31 cellular contexts compared by ENCODE assay signal in the genomic region with DNA sequence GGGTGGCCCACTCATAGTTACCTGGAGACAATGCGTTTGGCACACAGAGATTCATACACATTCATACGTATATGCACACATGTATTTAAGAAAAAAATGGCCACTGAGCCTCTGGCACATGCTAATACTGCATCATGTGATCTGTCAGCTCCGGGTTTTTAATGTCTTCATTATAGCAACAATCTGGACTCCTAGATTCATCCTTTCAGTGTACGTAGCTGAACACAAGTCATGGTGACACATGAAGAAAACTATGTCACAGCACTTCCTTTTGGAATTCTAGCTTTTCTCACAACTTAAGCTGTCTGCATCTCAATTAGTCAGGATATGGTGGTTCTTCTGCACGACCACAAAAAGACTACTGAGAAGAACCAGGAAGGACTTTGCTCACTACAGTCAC. TPM values are rescaled to one million over a fixed set of nuclear protein-coding genes. Genes with fewer than 3 reads are reported as not detected.
DNase-seq lines count a peak whose midpoint lies in the region; ATAC-seq, FAIRE-seq and TF ChIP-seq lines count a peak whose summit lies in the region.
"Had no signal": no experiment of that assay in that cellular context is flagged by ENCODE, and none has a peak within 500 bp of the region (broad histone marks: within the 10 kb centered on the region; RNA-seq: fewer than 3 reads in every experiment).

No MANE protein-coding gene starts in this region.

- no peak overlapping the region for H2BK120ac ChIP-seq in IMR-90 (ENCODE audit: low read depth, low read length)
- no peak overlapping the region for H2BK120ac ChIP-seq in neuronal stem cell (ENCODE audit: low read depth, low read length)

- TF ChIP-seq RAD21 in IMR-90 (IDR thresholded peaks at IDR 0.05; ENCODE audit: low read length), result no peak

- H4K8ac ChIP-seq in IMR-90 (ENCODE audit: low read depth in 2 of 2, low read length in 2 of 2), result no peak overlapping the region
- no peak overlapping the region for H4K8ac ChIP-seq in neuronal stem cell (ENCODE audit: low read depth, low read length)

- H3K79me2 ChIP-seq in endothelial cell of umbilical vein (ENCODE audit: control insufficient read depth, insufficient read depth, low read length), result no peaks in the 10 kb centered on the region

- POLR2A ChIA-PET in IMR-90 (lab: Charles Lee; ENCODE audit: unreplicated experiment) (no interaction called here), endothelial cell of umbilical vein (lab: Charles Lee) (no interaction called here)

- H2AFZ ChIP-seq in IMR-90 (replicated peaks; ENCODE audit: low read length, poor library complexity) (no peak overlapping the region), endothelial cell of umbilical vein (ENCODE audit: low read depth, low read length) (peak overlapping the region; percentile 53), neuronal stem cell (ENCODE audit: low read length) (peak overlapping the region; percentile 21)

- WGBS in IMR-90 (ENCODE audit: extremely low coverage in 2 of 2, insufficient read length in 1 of 2), 2 experiments, result no CpG with 5 or more reads among the region's 5 CpGs
- no CpG with 5 or more reads among the region's 5 CpGs for WGBS in neuronal stem cell (ENCODE audit: extremely low coverage in 2 of 2, insufficient read length in 2 of 2, insufficient replicate concordance in 1 of 2), 2 donors

- H2AK5ac ChIP-seq in IMR-90 (ENCODE audit: low read depth, low read length) (no peak overlapping the region), neuronal stem cell (ENCODE audit: low read depth, low read length) (no peak overlapping the region)

- H3K4ac ChIP-seq in IMR-90 (ENCODE audit: low read depth, low read length), result no peak overlapping the region
- H3K4ac ChIP-seq in neuronal stem cell (ENCODE audit: low read length), result no peak overlapping the region

- H3K9me3 ChIP-seq in IMR-90 (ENCODE audit: control insufficient read depth, insufficient read depth, low read length) (no peaks in the 10 kb centered on the region), endothelial cell of umbilical vein (replicated peaks; ENCODE audit: control insufficient read depth, insufficient read depth, low read length) (no peaks in the 10 kb centered on the region), neuronal stem cell (replicated peaks in 1 of 2; ENCODE audit: control insufficient read depth in 2 of 2, insufficient read depth in 1 of 2, low read depth in 1 of 2, low read length in 2 of 2) (peaks cover 0 to 4% of the 10 kb centered on the region in 2 donors)
- H3K9me3 ChIP-seq: BLaER1, gastrocnemius medialis, testis, vagina had no signal

- no peaks in the 10 kb centered on the region for H3K4me1 Mint-ChIP-seq in progenitor cell of endocrine pancreas (ENCODE audit: low read depth)
- H3K4me1 Mint-ChIP-seq: activated naive CD4-positive, alpha-beta T cell treated with anti-CD3 and anti-CD28 coated beads, Interleukin-2, amount 10 ng/mL, durations not matched to agents 7 days and 5 days had no signal

- H3K23ac ChIP-seq in IMR-90 (ENCODE audit: low read depth, low read length) (no peak overlapping the region), neuronal stem cell (ENCODE audit: low read depth, low read length, poor library complexity) (no peak overlapping the region)

- H3K14ac ChIP-seq in IMR-90 (replicated peaks; ENCODE audit: low read depth, low read length) (no peak overlapping the region), neuronal stem cell (ENCODE audit: low read length) (no peak overlapping the region)

- DNase-seq in Caki2 (ENCODE audit: low read depth) (peak; percentile 21), IMR-90 (peak; percentile 25), endothelial cell of umbilical vein (ENCODE audit: low read depth, low spot score) (no peak), neuronal stem cell (ENCODE audit: low spot score) (no peak), progenitor cell of endocrine pancreas (ENCODE audit: low spot score, unreplicated experiment) (no peak), NCI-H1105 treated with DMSO at 0.1 percent for 48 hours (lab: John Stamatoyannopoulos, UW) (no peak), NCI-H526 treated with DMSO at 0.1 percent for 48 hours (lab: John Stamatoyannopoulos, UW) (no peak)
- DNase-seq: activated CD4-positive, alpha-beta memory T cell treated with anti-CD3 and anti-CD28 coated beads for 36 hours; activated CD8-positive, alpha-beta memory T cell treated with anti-CD3 and anti-CD28 coated beads, Interleukin-2, amount 50 U/mL, for 48 hours; activated naive CD4-positive, alpha-beta T cell treated with anti-CD3 and anti-CD28 coated beads, Interleukin-2, amount 10 ng/mL, durations not matched to agents 7 days and 5 days; effector memory CD4-positive, alpha-beta T cell; gastrocnemius medialis; hippocampal formation; KBM-7; mesendoderm; MM.1S; NCI-H1417; NCI-H2081 treated with DMSO at 0.1 percent for 48 hours; NCI-H226; NCI-H82; stimulated activated naive CD8-positive, alpha-beta T cell treated with anti-CD3 and anti-CD28 coated beads, Interleukin-15, Interleukin-2, amounts not matched to agents 100 U/mL and 50 U/mL, for 24 hours; T-helper 1 cell; testis had no signal

- TF ChIP-seq POLR2A in IMR-90 (IDR thresholded peaks at IDR 0.05; ENCODE audit: low read depth, low read length) (no peak), endothelial cell of umbilical vein (IDR thresholded peaks at IDR 0.05; ENCODE audit: low read depth, low read length) (no peak)

- no TSS peak for BruUV-seq in IMR-90 (replicated peaks; lab: Mats Ljungman, UMichigan)
- BruUV-seq in endothelial cell of umbilical vein (replicated peaks; lab: Mats Ljungman, UMichigan), result no TSS peak

- ATAC-seq in IMR-90 (ENCODE audit: low read depth) (no peak), HG03175 (IDR thresholded peaks at IDR 0.05; ENCODE audit: unreplicated experiment) (no peak)
- ATAC-seq: activated CD4-positive, CD25-positive, alpha-beta regulatory T cell treated with anti-CD3 and anti-CD28 coated beads, Interleukin-2, amount 50 U/mL, for 24 hours; gastrocnemius medialis; GM12878; stimulated activated naive CD8-positive, alpha-beta T cell treated with anti-CD3 and anti-CD28 coated beads, Interleukin-15, Interleukin-2, amounts not matched to agents 100 U/mL and 50 U/mL, for 24 hours had no signal

- no peak overlapping the region for H3K4me3 ChIP-seq in IMR-90 (ENCODE audit: insufficient read depth, low read depth, low read length)
- no peak overlapping the region for H3K4me3 ChIP-seq in endothelial cell of umbilical vein (replicated peaks in 1 of 3; ENCODE audit: insufficient read depth in 1 of 3, low read depth in 1 of 3, low read length in 3 of 3)
- H3K4me3 ChIP-seq in neuronal stem cell (ENCODE audit: low read length in 2 of 2), result no peak overlapping the region
- H3K4me3 ChIP-seq: BLaER1, gastrocnemius medialis, GM12878, testis, vagina had no signal

- in situ Hi-C loops in Caki2 (cut with HindIII; ENCODE audit: low pct_unique_long_range_greater_than_20kb, low sequenced_read_pairs), result no loop called here
- in situ Hi-C loops in IMR-90 (cut with MboI; ENCODE audit: low sequenced_read_pairs), result no loop called here

- H4K91ac ChIP-seq in IMR-90 (ENCODE audit: insufficient read depth, low read depth, low read length) (no peak overlapping the region), neuronal stem cell (ENCODE audit: low read depth, low read length, poor library complexity) (no peak overlapping the region)

- no peak overlapping the region for H2BK20ac ChIP-seq in IMR-90 (ENCODE audit: low read depth, low read length)

- no peak overlapping the region for H3K4me3 Mint-ChIP-seq in progenitor cell of endocrine pancreas (ENCODE audit: low read depth)
- H3K4me3 Mint-ChIP-seq: activated CD4-positive, alpha-beta memory T cell treated with anti-CD3 and anti-CD28 coated beads for 36 hours; activated naive CD4-positive, alpha-beta T cell treated with anti-CD3 and anti-CD28 coated beads, Interleukin-2, amount 10 ng/mL, durations not matched to agents 7 days and 5 days had no signal

- no peak overlapping the region for H2BK12ac ChIP-seq in neuronal stem cell (ENCODE audit: low read length)

- no peak overlapping the region for H3K27ac Mint-ChIP-seq in progenitor cell of endocrine pancreas
- H3K27ac Mint-ChIP-seq: activated CD4-positive, alpha-beta memory T cell treated with anti-CD3 and anti-CD28 coated beads for 36 hours; activated naive CD4-positive, alpha-beta T cell treated with anti-CD3 and anti-CD28 coated beads, Interleukin-2, amount 10 ng/mL, durations not matched to agents 7 days and 5 days had no signal

- no peaks in the 10 kb centered on the region for H3K27me3 Mint-ChIP-seq in progenitor cell of endocrine pancreas
- H3K27me3 Mint-ChIP-seq: activated CD4-positive, alpha-beta memory T cell treated with anti-CD3 and anti-CD28 coated beads for 36 hours; activated naive CD4-positive, alpha-beta T cell treated with anti-CD3 and anti-CD28 coated beads, Interleukin-2, amount 10 ng/mL, durations not matched to agents 7 days and 5 days had no signal

- H2AK9ac ChIP-seq in IMR-90 (replicated peaks; ENCODE audit: low read depth, low read length, poor library complexity), result no peak overlapping the region

- H3K36me3 Mint-ChIP-seq in progenitor cell of endocrine pancreas (ENCODE audit: insufficient read depth), result peaks cover 2% of the 10 kb centered on the region
- H3K36me3 Mint-ChIP-seq: activated CD4-positive, alpha-beta memory T cell treated with anti-CD3 and anti-CD28 coated beads for 36 hours; activated naive CD4-positive, alpha-beta T cell treated with anti-CD3 and anti-CD28 coated beads, Interleukin-2, amount 10 ng/mL, durations not matched to agents 7 days and 5 days had no signal

- H3K18ac ChIP-seq in IMR-90 (ENCODE audit: low read depth, low read length) (no peak overlapping the region; the same call in 1 of the 2 replicates), neuronal stem cell (ENCODE audit: low read length) (no peak overlapping the region)

- no peak overlapping the region for H2BK5ac ChIP-seq in IMR-90 (ENCODE audit: low read depth, low read length, poor library complexity, severe bottlenecking)
- no peak overlapping the region for H2BK5ac ChIP-seq in neuronal stem cell (ENCODE audit: low read length)

- H3K9me3 Mint-ChIP-seq in progenitor cell of endocrine pancreas (ENCODE audit: low read depth), result peaks cover 1% of the 10 kb centered on the region
- H3K9me3 Mint-ChIP-seq: activated CD4-positive, alpha-beta memory T cell treated with anti-CD3 and anti-CD28 coated beads for 36 hours; activated naive CD4-positive, alpha-beta T cell treated with anti-CD3 and anti-CD28 coated beads, Interleukin-2, amount 10 ng/mL, durations not matched to agents 7 days and 5 days had no signal

- CTCF ChIA-PET in IMR-90 (lab: Yijun Ruan, JAX) (interaction anchor here (0.5 to 1.3 kb wide), 4 partner anchors 11 to 636 kb away, joined by 3 to 4 read pairs (median 4); no protein-coding TSS in a partner anchor), endothelial cell of umbilical vein (lab: Charles Lee) (interaction anchor here (1.6 kb wide), 1 partner anchor 11 kb away, joined by 6 read pairs; no protein-coding TSS in a partner anchor)

- H3K4me1 ChIP-seq in IMR-90 (ENCODE audit: control insufficient read depth, insufficient read depth, low read length) (peaks cover 8% of the 10 kb centered on the region), endothelial cell of umbilical vein (ENCODE audit: control insufficient read depth, extremely low read depth, insufficient read depth, low read length) (no peaks in the 10 kb centered on the region), neuronal stem cell (ENCODE audit: control insufficient read depth in 2 of 2, insufficient read depth in 1 of 2, low read depth in 1 of 2, low read length in 2 of 2) (no peaks in the 10 kb centered on the region)
- H3K4me1 ChIP-seq: BLaER1, gastrocnemius medialis, testis, vagina had no signal

- H3K9me1 ChIP-seq in IMR-90 (ENCODE audit: insufficient read depth, low read length) (peaks cover 6% of the 10 kb centered on the region), endothelial cell of umbilical vein (replicated peaks; ENCODE audit: control insufficient read depth, extremely low read depth, insufficient read depth, low read length) (no peaks in the 10 kb centered on the region)

- H4K20me1 ChIP-seq in IMR-90 (ENCODE audit: insufficient read depth, low read length), result no peaks in the 10 kb centered on the region
- no peaks in the 10 kb centered on the region for H4K20me1 ChIP-seq in endothelial cell of umbilical vein (replicated peaks; ENCODE audit: control insufficient read depth, extremely low read depth, insufficient read depth, low read length)
- H4K20me1 ChIP-seq: BLaER1 had no signal

- H3K79me1 ChIP-seq in IMR-90 (ENCODE audit: low read depth in 1 of 2, low read length in 2 of 2), result no peaks in the 10 kb centered on the region
- no peaks in the 10 kb centered on the region for H3K79me1 ChIP-seq in neuronal stem cell (ENCODE audit: low read depth, low read length)

- H3K27me3 ChIP-seq in IMR-90 (ENCODE audit: control insufficient read depth, insufficient read depth, low read length) (no peaks in the 10 kb centered on the region), endothelial cell of umbilical vein (ENCODE audit: control insufficient read depth in 2 of 2, insufficient read depth in 2 of 2, low read length in 2 of 2) (no peaks in the 10 kb centered on the region), neuronal stem cell (ENCODE audit: control insufficient read depth in 3 of 3, insufficient read depth in 3 of 3, low read depth in 1 of 3, low read length in 3 of 3) (peaks cover 0 to 2% (median 0%) of the 10 kb centered on the region in 3 experiments)
- H3K27me3 ChIP-seq: BLaER1, gastrocnemius medialis, testis, vagina had no signal

- H3K4me2 ChIP-seq in IMR-90 (ENCODE audit: low read depth, low read length), result peak overlapping the region; percentile 10; the same call in 1 of the 2 replicates
- no peak overlapping the region for H3K4me2 ChIP-seq in endothelial cell of umbilical vein (ENCODE audit: insufficient read depth, low read length)
- no peak overlapping the region for H3K4me2 ChIP-seq in neuronal stem cell (ENCODE audit: insufficient read depth, low read length, poor library complexity, severe bottlenecking)
- H3K4me2 ChIP-seq: BLaER1 had no signal

- no peaks in the 10 kb centered on the region for H3K36me3 ChIP-seq in IMR-90 (ENCODE audit: control insufficient read depth, insufficient read depth, low read length)
- no peaks in the 10 kb centered on the region for H3K36me3 ChIP-seq in endothelial cell of umbilical vein (ENCODE audit: control insufficient read depth in 2 of 2, extremely low read depth in 1 of 2, insufficient read depth in 2 of 2, low read length in 2 of 2)
- H3K36me3 ChIP-seq in neuronal stem cell (replicated peaks in 1 of 2; ENCODE audit: control insufficient read depth in 2 of 2, insufficient read depth in 2 of 2, low read length in 2 of 2), result no peaks in the 10 kb centered on the region
- H3K36me3 ChIP-seq: BLaER1, gastrocnemius medialis, vagina had no signal

- TF ChIP-seq CTCF in IMR-90 (conservative IDR thresholded peaks at IDR 0.05; ENCODE audit: low read depth, low read length), result no peak
- TF ChIP-seq CTCF in endothelial cell of umbilical vein (IDR thresholded peaks at IDR 0.05; ENCODE audit: extremely low read depth in 1 of 2, insufficient read depth in 1 of 2, low read depth in 1 of 2, low read length in 2 of 2), result no peak
- TF ChIP-seq CTCF in progenitor cell of endocrine pancreas (IDR thresholded peaks at IDR 0.05; ENCODE audit: unreplicated experiment), result no peak

- FAIRE-seq in endothelial cell of umbilical vein (lab: Jason Lieb, UNC), result no peak
- FAIRE-seq: bronchial epithelial cell, colon, GM12878 had no signal

- H2BK15ac ChIP-seq in IMR-90 (ENCODE audit: low read depth, low read length) (no peak overlapping the region), neuronal stem cell (ENCODE audit: low read length) (no peak overlapping the region)

- H3K9ac ChIP-seq in IMR-90 (ENCODE audit: low read depth, low read length), result no peak overlapping the region
- H3K9ac ChIP-seq in endothelial cell of umbilical vein (replicated peaks; ENCODE audit: extremely low read depth, insufficient read depth, low read length), result no peak overlapping the region
- no peak overlapping the region for H3K9ac ChIP-seq in neuronal stem cell (ENCODE audit: low read depth, low read length, poor library complexity)
- H3K9ac ChIP-seq: BLaER1 had no signal

- intact Hi-C loops in IMR-90 (cut with micrococcal nuclease), result no loop called here
- intact Hi-C loops in endothelial cell of umbilical vein (cut with micrococcal nuclease), result no loop called here

- H3K27ac ChIP-seq in IMR-90 (ENCODE audit: insufficient read depth, low read length) (no peak overlapping the region), endothelial cell of umbilical vein (ENCODE audit: insufficient read depth, low read depth, low read length) (no peak overlapping the region), neuronal stem cell (replicated peaks; ENCODE audit: low read length) (no peak overlapping the region)
- H3K27ac ChIP-seq: BLaER1, gastrocnemius medialis, RWPE1, testis, vagina had no signal

- H3K56ac ChIP-seq in IMR-90 (ENCODE audit: extremely low read depth, insufficient read depth, low read length), result no peak overlapping the region

- dilution Hi-C loops in IMR-90 (cut with HindIII; ENCODE audit: low sequenced_read_pairs, unreplicated experiment) (no loop called here), endothelial cell of umbilical vein (cut with MboI; ENCODE audit: extremely low pct_ligation_motif_present, low sequenced_read_pairs) (no loop called here)

- H4K5ac ChIP-seq in IMR-90 (ENCODE audit: low read depth, low read length), result peak overlapping the region; percentile 44; the same call in 1 of the 2 replicates

RNA-seq across cellular contexts. Expression of gene HSF2BP, which starts 24.7 kb away (rescaled TPM):
- total RNA-seq in Caki2 (2014; rRNA removed; shearing (Covaris generic); ENCODE audit: low replicate concordance), result 1.7 and 12.9 TPM in 2 replicates
- total RNA-seq in IMR-90 (2012; rRNA removed) (0.83 and 0.90 TPM in 2 replicates), endothelial cell of umbilical vein (0.55 and 0.67 TPM in 2 replicates), progenitor cell of endocrine pancreas (2.0 and 2.2 TPM in 2 replicates)
- polyA plus RNA-seq in IMR-90 (2012; rRNA removed) (0.63 and 0.87 TPM in 2 replicates), endothelial cell of umbilical vein (0.37 and 0.41 TPM in 2 replicates)
- polyA plus RNA-seq in IMR-90 (2012; cell fraction: cytosol; rRNA removed), result 0.54 and 0.87 TPM in 2 replicates
- polyA plus RNA-seq in IMR-90 (2012; cell fraction: nucleus; rRNA removed; ENCODE audit: low replicate concordance), result 0.42 and 0.91 TPM in 2 replicates
- polyA plus RNA-seq in endothelial cell of umbilical vein (2011; cell fraction: cytosol; rRNA removed), result 0.41 and 0.58 TPM in 2 replicates
- 0.43 and 0.61 TPM in 2 replicates for polyA plus RNA-seq in endothelial cell of umbilical vein (2011; cell fraction: nucleus; rRNA removed)
- 0.39 and 0.57 TPM in 2 replicates for polyA plus RNA-seq in endothelial cell of umbilical vein (2012)
- polyA minus RNA-seq in endothelial cell of umbilical vein, result 0.58 and 0.70 TPM in 2 replicates
- 2.2 TPM for polyA minus RNA-seq in endothelial cell of umbilical vein (2011; cell fraction: cytosol; rRNA and poly(A)+ RNA removed)
- 0.96 and 1.0 TPM in 2 replicates for polyA minus RNA-seq in endothelial cell of umbilical vein (2011; cell fraction: nucleus; rRNA and poly(A)+ RNA removed)
- 0.73 TPM for polyA plus RNA-seq in neuronal stem cell (2013, experiment 1 of 2)
- polyA plus RNA-seq in neuronal stem cell (2013, experiment 2 of 2), result 0.65 TPM

RNA-seq across cellular contexts. Expression of gene RRP1B, which starts 24.7 kb away (rescaled TPM):
- total RNA-seq in Caki2 (2014; rRNA removed; shearing (Covaris generic); ENCODE audit: low replicate concordance), result 23.5 and 28.8 TPM in 2 replicates
- total RNA-seq in IMR-90 (2012; rRNA removed), result 16.1 and 21.4 TPM in 2 replicates
- polyA plus RNA-seq in IMR-90 (2012; rRNA removed), result 11.1 and 11.7 TPM in 2 replicates
- polyA plus RNA-seq in IMR-90 (2012; cell fraction: cytosol; rRNA removed), result 6.4 and 7.0 TPM in 2 replicates
- polyA plus RNA-seq in IMR-90 (2012; cell fraction: nucleus; rRNA removed; ENCODE audit: low replicate concordance), result 9.0 and 10.9 TPM in 2 replicates
- 39.9 and 40.1 TPM in 2 replicates for total RNA-seq in endothelial cell of umbilical vein
- 11.6 and 13.0 TPM in 2 replicates for polyA plus RNA-seq in endothelial cell of umbilical vein
- 16.1 and 16.6 TPM in 2 replicates for polyA plus RNA-seq in endothelial cell of umbilical vein (2011; cell fraction: cytosol; rRNA removed)
- 18.7 and 22.4 TPM in 2 replicates for polyA plus RNA-seq in endothelial cell of umbilical vein (2011; cell fraction: nucleus; rRNA removed)
- 28.5 and 31.5 TPM in 2 replicates for polyA plus RNA-seq in endothelial cell of umbilical vein (2012)
- 22.3 and 22.7 TPM in 2 replicates for polyA minus RNA-seq in endothelial cell of umbilical vein
- polyA minus RNA-seq in endothelial cell of umbilical vein (2011; cell fraction: cytosol; rRNA and poly(A)+ RNA removed), result 32.8 TPM
- 11.1 and 11.7 TPM in 2 replicates for polyA minus RNA-seq in endothelial cell of umbilical vein (2011; cell fraction: nucleus; rRNA and poly(A)+ RNA removed)
- polyA plus RNA-seq in neuronal stem cell (2013, experiment 1 of 2), result 31.3 TPM
- 31.6 TPM for polyA plus RNA-seq in neuronal stem cell (2013, experiment 2 of 2)
- total RNA-seq in progenitor cell of endocrine pancreas, result 38.0 and 41.3 TPM in 2 replicates

Comparison
In these comparisons a context has a peak if more than half of its experiments do, and no peak if none do; other contexts are left out.
1. DNase-seq: peak in Caki2 (single experiment) and IMR-90 (single experiment); none in endothelial cell of umbilical vein (single experiment), neuronal stem cell (single experiment), progenitor cell of endocrine pancreas (single experiment), NCI-H1105 treated with DMSO at 0.1 percent for 48 hours (single experiment) and NCI-H526 treated with DMSO at 0.1 percent for 48 hours (single experiment).